In genomic region chr14:37678916-37679315, GRCh38 we compare ENCODE assay signal across 19 cellular contexts.
A peak's percentile ranks its signal among the peaks of the same experiment; 100 is the strongest.
DNase-seq lines count a peak whose midpoint lies in the region; ATAC-seq, FAIRE-seq and TF ChIP-seq lines count a peak whose summit lies in the region.
"Had no signal": no experiment of that assay in that cellular context is flagged by ENCODE, and none has a peak within 500 bp of the region (broad histone marks: within the 10 kb centered on the region; RNA-seq: fewer than 3 reads in every experiment).

No MANE protein-coding gene starts in this region.

- H3K36me3 ChIP-seq in bronchial epithelial cell (ENCODE audit: control insufficient read depth, insufficient read depth, low read length) = no peaks in the 10 kb centered on the region
- H3K36me3 ChIP-seq: SJCRH30 had no signal

- TF ChIP-seq CTCF in bronchial epithelial cell (IDR thresholded peaks at IDR 0.05; ENCODE audit: insufficient read depth, low read length, severe bottlenecking) = no peak

- no peak for ATAC-seq in HG02610 (IDR thresholded peaks at IDR 0.05; ENCODE audit: unreplicated experiment)

- H3K27me3 ChIP-seq in bronchial epithelial cell (ENCODE audit: control insufficient read depth, insufficient read depth, low read length) = no peaks in the 10 kb centered on the region
- H3K27me3 ChIP-seq: SJCRH30 had no signal

- DNase-seq in H4 (ENCODE audit: low spot score) (peak; percentile 40), M059J (ENCODE audit: low read depth) (peak; percentile 9), bronchial epithelial cell (ENCODE audit: low read depth) (peak; percentile 20), renal cortical epithelial cell (ENCODE audit: low read depth) (peak; percentile 4), NCI-H146 (lab: John Stamatoyannopoulos, UW) (no peak), NCI-H1417 (lab: John Stamatoyannopoulos, UW) (no peak)
- DNase-seq: Caco-2; CD4-positive, CD25-positive, alpha-beta regulatory T cell; DMS153; GOT3; MV-4-11; NCI-H1417 treated with DMSO at 0.1 percent for 48 hours; NCI-H2029 treated with DMSO at 0.1 percent for 48 hours; NCI-H2171 treated with DMSO at 0.1 percent for 48 hours; NCI-H446 treated with DMSO at 0.1 percent for 48 hours; OCI-M1; RPMI8226; SJCRH30 had no signal

- H3K4me3 ChIP-seq in bronchial epithelial cell (ENCODE audit: low read depth, low read length) = no peak overlapping the region
- H3K4me3 ChIP-seq: SJCRH30 had no signal

- FAIRE-seq in bronchial epithelial cell (lab: Jason Lieb, UNC) = no peak

Comparison
In these comparisons a context has a peak if more than half of its experiments do, and no peak if none do; other contexts are left out.
1. DNase-seq: peak in H4 (single experiment), M059J (single experiment), bronchial epithelial cell (single experiment) and renal cortical epithelial cell (single experiment); none in NCI-H146 (single experiment) and NCI-H1417 (0 of 3).